15 cellular contexts compared by ENCODE assay signal in the genomic region with DNA sequence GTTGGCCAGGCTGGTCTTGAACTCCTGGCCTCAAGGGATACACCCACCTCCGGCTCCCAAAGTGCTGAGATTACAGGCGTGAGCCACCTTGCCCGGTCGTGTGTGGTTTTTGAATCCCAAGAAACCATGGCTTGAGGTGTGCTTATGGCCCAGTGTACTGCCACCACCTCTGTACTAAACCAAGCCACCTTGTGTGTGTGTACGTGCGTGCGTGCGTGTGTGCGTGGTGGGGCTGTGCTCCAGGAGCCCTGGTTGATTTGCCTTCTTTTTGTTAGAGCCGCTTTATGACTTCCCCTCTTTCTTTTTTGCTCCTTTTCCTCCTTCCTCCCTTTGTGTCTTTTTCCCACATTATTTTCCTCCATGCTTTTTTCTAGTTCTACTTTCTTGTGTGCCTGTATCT.
"Had no signal": no experiment of that assay in that cellular context is flagged by ENCODE, and none has a peak within 500 bp of the region (broad histone marks: within the 10 kb centered on the region; RNA-seq: fewer than 3 reads in every experiment).

No MANE protein-coding gene starts in this region.

- H3K9me3 ChIP-seq: left lung, stomach, thoracic aorta, vagina had no signal

- H3K4me1 ChIP-seq: left lung, stomach, vagina had no signal

- H3K4me3 ChIP-seq: left lung, stomach, thoracic aorta, vagina had no signal

- H3K27ac ChIP-seq: left lung, stomach, thoracic aorta, vagina had no signal

- H3K36me3 Mint-ChIP-seq: activated CD8-positive, alpha-beta memory T cell treated with anti-CD3 and anti-CD28 coated beads, Interleukin-2, amount 10 ng/mL, durations not matched to agents 7 days and 5 days; mesothelial cell of epicardium had no signal

- H3K27me3 Mint-ChIP-seq: activated CD8-positive, alpha-beta memory T cell treated with anti-CD3 and anti-CD28 coated beads, Interleukin-2, amount 10 ng/mL, durations not matched to agents 7 days and 5 days had no signal

- H3K4me3 Mint-ChIP-seq: activated CD8-positive, alpha-beta memory T cell treated with anti-CD3 and anti-CD28 coated beads, Interleukin-2, amount 10 ng/mL, durations not matched to agents 7 days and 5 days; mesothelial cell of epicardium had no signal

- H3K27me3 ChIP-seq: left lung, stomach, vagina had no signal

- H3K27ac Mint-ChIP-seq: activated CD8-positive, alpha-beta memory T cell treated with anti-CD3 and anti-CD28 coated beads, Interleukin-2, amount 10 ng/mL, durations not matched to agents 7 days and 5 days; mesothelial cell of epicardium had no signal

- H3K4me1 Mint-ChIP-seq: mesothelial cell of epicardium had no signal

- H3K36me3 ChIP-seq: left lung, stomach, thoracic aorta, vagina had no signal

- ATAC-seq: activated CD8-positive, alpha-beta memory T cell treated with anti-CD3 and anti-CD28 coated beads, Interleukin-2, amount 10 ng/mL, durations not matched to agents 7 days and 5 days had no signal

- DNase-seq: activated CD4-positive, alpha-beta T cell treated with anti-CD3 and anti-CD28 coated beads, Interleukin-2, amount 50 U/mL, for 48 hours; activated CD4-positive, CD25-positive, alpha-beta regulatory T cell treated with anti-CD3 and anti-CD28 coated beads, Interleukin-2, amount 50 U/mL, for 72 hours; activated CD8-positive, alpha-beta memory T cell treated with anti-CD3 and anti-CD28 coated beads, Interleukin-2, amount 10 ng/mL, durations not matched to agents 7 days and 5 days; activated T-cell treated with anti-CD3 and anti-CD28 coated beads, Interleukin-2, amount 50 U/mL, for 48 hours; foreskin melanocyte; head of caudate nucleus; left lung; occipital lobe; stimulated activated CD4-positive, alpha-beta T cell treated with anti-CD3 and anti-CD28 coated beads, Interleukin-12 subunit alpha, Interleukin-12 subunit beta, amount 100 ng/mL, for 4 hours; stimulated activated CD4-positive, alpha-beta T cell treated with anti-CD3 and anti-CD28 coated beads, Interleukin-4, amount 100 ng/mL, for 1 hour; stimulated activated CD8-positive, alpha-beta memory T cell treated with anti-CD3 and anti-CD28 coated beads, Interleukin-4, amount 100 ng/mL, for 48 hours had no signal
